Comparison of ENCODE assay signal across 7 cellular contexts in genomic region chr7:19747740-19748339, GRCh38. TPM values are rescaled to one million over a fixed set of nuclear protein-coding genes. Genes with fewer than 3 reads are reported as not detected.
DNase-seq lines count a peak whose midpoint lies in the region; ATAC-seq and TF ChIP-seq lines count a peak whose summit lies in the region.

No MANE protein-coding gene starts in this region.

- H3K79me2 ChIP-seq in PC-3 (ENCODE audit: low read length) = no peaks in the 10 kb centered on the region

- ATAC-seq in PC-3 (peak; percentile 78), HG02678 (IDR thresholded peaks at IDR 0.05; ENCODE audit: unreplicated experiment) (no peak), GM21381 (IDR thresholded peaks at IDR 0.05; ENCODE audit: unreplicated experiment) (no peak)

- H3K4me2 ChIP-seq in PC-3 (ENCODE audit: low read length) = no peak overlapping the region

- peak; percentile 55 for TF ChIP-seq CTCF in GM12864 (IDR thresholded peaks at IDR 0.05; ENCODE audit: low read depth, low read length, missing control alignments)
- TF ChIP-seq CTCF in PC-3 (conservative IDR thresholded peaks at IDR 0.05; ENCODE audit: low read depth, low read length) = peak; percentile 75
- peak; percentile 59 for TF ChIP-seq CTCF in retinal pigment epithelial cell (conservative IDR thresholded peaks at IDR 0.05; ENCODE audit: low read depth, low read length)

- CTCF ChIA-PET in PC-3 (lab: Charles Lee) = interaction anchor here (0.6 to 1.8 kb wide), 21 partner anchors 16 to 1228 kb away, joined by 3 to 32 read pairs (median 9); partner anchors contain the start of gene POLR1F

- H2AFZ ChIP-seq in PC-3 (ENCODE audit: low read length) = no peak overlapping the region

- no peaks in the 10 kb centered on the region for H3K36me3 ChIP-seq in PC-3 (ENCODE audit: low read depth, low read length)

- H3K9me2 ChIP-seq in PC-3 (replicated peaks; ENCODE audit: low read length) = no peaks in the 10 kb centered on the region

- H3K9me3 ChIP-seq in PC-3 (ENCODE audit: low read length) = no peaks in the 10 kb centered on the region

- H3F3A ChIP-seq in PC-3 (ENCODE audit: low read length, unreplicated experiment) = no peaks in the 10 kb centered on the region

- no peak for DNase-seq in GM12864 (ENCODE audit: low read depth)
- DNase-seq in HuH-7.5 (ENCODE audit: low spot score) = peak; percentile 10
- peak; percentile 81 for DNase-seq in PC-3
- peak; percentile 18 to 52 for DNase-seq in erythroblast (lab: John Stamatoyannopoulos, UW)
- no peak for DNase-seq in retinal pigment epithelial cell (ENCODE audit: low read depth)

- BruUV-seq in PC-3 (replicated peaks; lab: Mats Ljungman, UMichigan) = no TSS peak

- no peak overlapping the region for H3K27ac ChIP-seq in PC-3 (ENCODE audit: low read length)

- H3K27me3 ChIP-seq in PC-3 (ENCODE audit: low read length) = no peaks in the 10 kb centered on the region

- H3K4me1 ChIP-seq in PC-3 (ENCODE audit: insufficient read depth, low read length) = peaks cover 8% of the 10 kb centered on the region; the same call in 1 of the 2 replicates

- H3K4me3 ChIP-seq in GM12864 (ENCODE audit: low read depth, low read length) (no peak overlapping the region), PC-3 (ENCODE audit: low read length) (no peak overlapping the region), retinal pigment epithelial cell (ENCODE audit: low read length) (no peak overlapping the region)

- intact Hi-C loops in PC-3 (cut with micrococcal nuclease) = loop anchor here (1.0 to 10.0 kb wide), 7 partner anchors 35 to 901 kb away; no protein-coding TSS in a partner anchor

- no peaks in the 10 kb centered on the region for H4K20me1 ChIP-seq in PC-3 (ENCODE audit: low read length)

- POLR2A ChIA-PET in PC-3 (lab: Charles Lee; ENCODE audit: unreplicated experiment) = interaction anchor here (0.6 kb wide), 1 partner anchor 44 kb away, joined by 5 read pairs; no protein-coding TSS in a partner anchor

- no peak overlapping the region for H3K9ac ChIP-seq in PC-3 (ENCODE audit: low read length)

- no peak for TF ChIP-seq POLR2A in erythroblast (IDR thresholded peaks at IDR 0.05; ENCODE audit: low read length)

RNA-seq across cellular contexts. Expression of gene TMEM196, which starts 25.6 kb away (rescaled TPM):
- total RNA-seq in PC-3 (2014; rRNA removed) = not detected in 2 replicates

RNA-seq across cellular contexts. Expression of gene POLR1F, which starts 39.0 kb away (rescaled TPM):
- 19.8 and 22.3 TPM in 2 replicates for total RNA-seq in PC-3 (2014; rRNA removed)

Comparison
In these comparisons a context has a peak if more than half of its experiments do, and no peak if none do; other contexts are left out.
1. DNase-seq: peak in HuH-7.5 (single experiment), PC-3 (single experiment) and erythroblast (2 of 2); none in GM12864 (single experiment) and retinal pigment epithelial cell (single experiment).
2. Peak in every context shown above with its lines, with median percentiles within 50 percentile points of each other: CTCF ChIP-seq.